Comparison of ENCODE assay signal across 18 cellular contexts in the genomic region with DNA sequence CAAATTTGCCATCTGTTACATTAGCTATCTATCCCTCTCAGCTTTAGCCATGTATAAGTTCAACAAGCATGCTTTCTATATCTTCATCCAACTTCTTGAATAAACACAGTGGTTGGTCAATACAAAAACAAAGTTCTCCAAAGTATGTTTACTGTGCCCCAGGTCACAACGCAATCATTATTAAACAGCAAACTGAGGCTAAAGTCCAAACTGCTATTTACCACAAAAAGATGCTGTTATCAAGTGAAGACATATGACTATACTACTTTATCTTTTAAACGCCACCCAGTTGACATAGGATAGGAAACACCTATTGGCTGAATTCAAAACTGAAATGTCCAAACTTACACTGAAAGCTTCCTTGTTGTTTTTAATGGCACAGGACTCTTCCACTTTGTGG.
"Had no signal": no experiment of that assay in that cellular context is flagged by ENCODE, and none has a peak within 500 bp of the region (broad histone marks: within the 10 kb centered on the region; RNA-seq: fewer than 3 reads in every experiment).

No MANE protein-coding gene starts in this region.

- H3K27me3 Mint-ChIP-seq: activated naive CD8-positive, alpha-beta T cell treated with anti-CD3 and anti-CD28 coated beads for 36 hours; naive B cell had no signal

- H3K27me3 ChIP-seq: ascending aorta, cardiac muscle cell, stomach had no signal

- H3K4me3 ChIP-seq: ascending aorta, cardiac muscle cell, coronary artery, stomach, thoracic aorta had no signal

- H3K9me3 ChIP-seq: ascending aorta, stomach, thoracic aorta had no signal

- DNase-seq: activated CD4-positive, alpha-beta T cell treated with anti-CD3 and anti-CD28 coated beads for 4 hours; activated effector memory CD4-positive, alpha-beta T cell treated with anti-CD3 and anti-CD28 coated beads, Interleukin-2, amount 50 U/mL, for 16 hours; activated naive CD8-positive, alpha-beta T cell treated with anti-CD3 and anti-CD28 coated beads for 36 hours; effector CD4-positive, alpha-beta T cell; immature natural killer cell; left cardiac atrium; naive B cell; retina; stimulated activated CD4-positive, alpha-beta T cell treated with anti-CD3 and anti-CD28 coated beads, Interleukin-4, amount 100 ng/mL, for 4 hours; stomach had no signal

- H3K4me1 ChIP-seq: ascending aorta, parathyroid adenoma had no signal

- H3K4me3 Mint-ChIP-seq: activated naive CD8-positive, alpha-beta T cell treated with anti-CD3 and anti-CD28 coated beads for 36 hours; immature natural killer cell; naive B cell; T-helper 2 cell treated with Interferon-gamma antibody and Interleukin-4, amounts not matched to agents 5 μg/mL and 100 μg/mL, for 36 hours had no signal

- H3K27ac Mint-ChIP-seq: activated naive CD8-positive, alpha-beta T cell treated with anti-CD3 and anti-CD28 coated beads for 36 hours; naive B cell; T-helper 2 cell treated with Interferon-gamma antibody and Interleukin-4, amounts not matched to agents 5 μg/mL and 100 μg/mL, for 36 hours had no signal

- H3K27ac ChIP-seq: ascending aorta, cardiac muscle cell, coronary artery, epithelial cell of prostate, parathyroid adenoma, stomach, thoracic aorta, VCaP had no signal

- H3K9me3 Mint-ChIP-seq: activated naive CD8-positive, alpha-beta T cell treated with anti-CD3 and anti-CD28 coated beads for 36 hours; immature natural killer cell; naive B cell; T-helper 2 cell treated with Interferon-gamma antibody and Interleukin-4, amounts not matched to agents 5 μg/mL and 100 μg/mL, for 36 hours had no signal

- ATAC-seq: left cardiac atrium had no signal
